Comparison of ENCODE assay signal across 1 cellular context in genomic region chr1:150365945-150366344, GRCh38.
TF ChIP-seq lines count a peak whose summit lies in the region.

No MANE protein-coding gene starts in this region.

TF ChIP-seq in GM12878, 131 proteins besides CTCF, POLR2A, EP300 and RAD21 (continued from another document):
- no peak for TF ChIP-seq BCLAF1 (IDR thresholded peaks at IDR 0.05)
